26 cellular contexts compared by ENCODE assay signal in genomic region chr2:241285596-241285995, GRCh38.
"Had no signal": no experiment of that assay in that cellular context is flagged by ENCODE, and none has a peak within 500 bp of the region (broad histone marks: within the 10 kb centered on the region; RNA-seq: fewer than 3 reads in every experiment).

No MANE protein-coding gene starts in this region.

- H3K4me3 ChIP-seq: cardiac muscle cell, colonic mucosa, gastroesophageal sphincter, pancreas, psoas muscle, spleen, testis, transverse colon had no signal

- H3K4me1 ChIP-seq: colonic mucosa had no signal

- H3K27me3 ChIP-seq: cardiac muscle cell, colonic mucosa, gastroesophageal sphincter, pancreas, spleen, testis, transverse colon had no signal

- H3K9me3 ChIP-seq: colonic mucosa, gastroesophageal sphincter, pancreas, psoas muscle, spleen, testis, transverse colon had no signal

- H3K27ac ChIP-seq: cardiac muscle cell, colonic mucosa, gastroesophageal sphincter, pancreas, psoas muscle, spleen, testis, transverse colon had no signal

- H3K9me3 Mint-ChIP-seq: activated CD4-positive, alpha-beta memory T cell treated with anti-CD3 and anti-CD28 coated beads for 36 hours; activated CD4-positive, alpha-beta T cell treated with anti-CD3 and anti-CD28 coated beads, Interleukin-2, amount 10 ng/mL, durations not matched to agents 24 days and 14 days; activated naive CD4-positive, alpha-beta T cell treated with anti-CD3 and anti-CD28 coated beads, Interleukin-2, amount 10 ng/mL, durations not matched to agents 7 days and 5 days; immature natural killer cell; naive thymus-derived CD4-positive, alpha-beta T cell; T-helper 2 cell treated with Interferon-gamma antibody and Interleukin-4, amounts not matched to agents 5 μg/mL and 100 μg/mL, for 36 hours had no signal

- DNase-seq: activated CD4-positive, alpha-beta memory T cell treated with anti-CD3 and anti-CD28 coated beads for 36 hours; activated CD4-positive, alpha-beta T cell treated with anti-CD3 and anti-CD28 coated beads, Interleukin-2, amount 10 ng/mL, durations not matched to agents 24 days and 14 days; activated CD8-positive, alpha-beta memory T cell treated with anti-CD3 and anti-CD28 coated beads, Interleukin-2, amount 50 U/mL, for 4 hours; activated gamma-delta T cell; activated naive CD4-positive, alpha-beta T cell treated with anti-CD3 and anti-CD28 coated beads, Interleukin-2, amount 10 ng/mL, durations not matched to agents 7 days and 5 days; activated T-cell treated with anti-CD3 and anti-CD28 coated beads, Interleukin-2, amount 50 U/mL, for 1 hour; cerebellar nuclear complex; colonic mucosa; effector CD8-positive, alpha-beta T cell; hypothalamus; immature natural killer cell; midbrain; naive thymus-derived CD4-positive, alpha-beta T cell; pancreas; psoas muscle; spleen; stimulated activated naive CD4-positive, alpha-beta T cell; T-helper 1 cell; testis; transverse colon had no signal

- H3K27me3 Mint-ChIP-seq: activated CD4-positive, alpha-beta memory T cell treated with anti-CD3 and anti-CD28 coated beads for 36 hours; activated CD4-positive, alpha-beta T cell treated with anti-CD3 and anti-CD28 coated beads, Interleukin-2, amount 10 ng/mL, durations not matched to agents 24 days and 14 days; activated naive CD4-positive, alpha-beta T cell treated with anti-CD3 and anti-CD28 coated beads, Interleukin-2, amount 10 ng/mL, durations not matched to agents 7 days and 5 days; naive thymus-derived CD4-positive, alpha-beta T cell had no signal

- H3K36me3 ChIP-seq: cardiac muscle cell, colonic mucosa, gastroesophageal sphincter, pancreas had no signal

- ATAC-seq: activated CD4-positive, CD25-positive, alpha-beta regulatory T cell treated with anti-CD3 and anti-CD28 coated beads, Interleukin-2, amount 50 U/mL, for 24 hours; gastroesophageal sphincter; naive thymus-derived CD4-positive, alpha-beta T cell; psoas muscle had no signal

- H3K4me3 Mint-ChIP-seq: activated CD4-positive, alpha-beta memory T cell treated with anti-CD3 and anti-CD28 coated beads for 36 hours; activated CD4-positive, alpha-beta T cell treated with anti-CD3 and anti-CD28 coated beads, Interleukin-2, amount 10 ng/mL, durations not matched to agents 24 days and 14 days; activated naive CD4-positive, alpha-beta T cell treated with anti-CD3 and anti-CD28 coated beads, Interleukin-2, amount 10 ng/mL, durations not matched to agents 7 days and 5 days; immature natural killer cell; naive thymus-derived CD4-positive, alpha-beta T cell; T-helper 2 cell treated with Interferon-gamma antibody and Interleukin-4, amounts not matched to agents 5 μg/mL and 100 μg/mL, for 36 hours had no signal

- FAIRE-seq: endometrium, pancreas, urothelium cell line had no signal

- H3K27ac Mint-ChIP-seq: activated CD4-positive, alpha-beta memory T cell treated with anti-CD3 and anti-CD28 coated beads for 36 hours; activated CD4-positive, alpha-beta T cell treated with anti-CD3 and anti-CD28 coated beads, Interleukin-2, amount 10 ng/mL, durations not matched to agents 24 days and 14 days; activated naive CD4-positive, alpha-beta T cell treated with anti-CD3 and anti-CD28 coated beads, Interleukin-2, amount 10 ng/mL, durations not matched to agents 7 days and 5 days; T-helper 2 cell treated with Interferon-gamma antibody and Interleukin-4, amounts not matched to agents 5 μg/mL and 100 μg/mL, for 36 hours had no signal
